1 cellular context compared by ENCODE assay signal in the genomic region with DNA sequence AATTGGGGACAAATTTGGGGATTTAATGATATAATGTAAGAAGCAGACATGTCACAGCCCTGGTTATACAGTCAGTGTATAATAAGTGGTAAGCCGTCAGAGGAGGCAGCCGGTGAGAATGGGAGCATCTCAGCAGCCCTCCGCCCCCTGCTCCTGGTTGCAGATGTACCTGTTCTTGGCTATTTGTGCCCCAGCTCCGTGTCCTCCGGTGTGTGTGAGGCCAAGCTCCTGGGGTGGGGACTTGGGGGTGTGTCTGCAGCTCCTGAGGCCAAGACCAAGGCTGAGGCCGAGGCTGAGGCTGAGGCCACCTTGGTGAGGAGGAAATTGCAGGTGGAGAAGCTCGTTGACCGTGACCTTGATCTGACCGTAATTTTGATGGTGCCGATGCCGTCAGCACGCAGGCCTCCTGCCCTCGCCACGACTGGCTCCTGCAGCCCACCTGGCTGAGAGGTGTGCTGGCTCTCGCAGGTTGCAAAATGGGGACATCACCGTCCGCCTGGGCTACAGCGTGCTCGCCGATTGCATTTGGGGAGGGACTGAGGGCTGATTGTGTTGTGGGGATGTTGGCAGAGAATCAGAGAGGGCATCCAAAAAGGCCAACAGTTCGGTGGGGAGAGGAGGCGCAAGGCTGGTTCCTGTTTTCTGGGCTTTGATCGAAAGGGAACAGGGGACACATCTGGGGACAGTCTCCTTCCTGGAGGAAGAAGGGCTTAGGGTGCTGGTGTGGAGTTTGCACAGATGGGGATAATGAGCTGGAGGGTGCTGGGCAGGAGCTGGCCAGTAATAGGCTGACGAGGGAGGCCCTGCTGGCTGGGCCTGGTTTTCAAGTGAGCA.
TF ChIP-seq lines count a peak whose summit lies in the region.

No MANE protein-coding gene starts in this region.

TF ChIP-seq in HepG2, 621 proteins besides CTCF, POLR2A, EP300 and RAD21 (continued from another document):
- TF ChIP-seq, protein P1, sequence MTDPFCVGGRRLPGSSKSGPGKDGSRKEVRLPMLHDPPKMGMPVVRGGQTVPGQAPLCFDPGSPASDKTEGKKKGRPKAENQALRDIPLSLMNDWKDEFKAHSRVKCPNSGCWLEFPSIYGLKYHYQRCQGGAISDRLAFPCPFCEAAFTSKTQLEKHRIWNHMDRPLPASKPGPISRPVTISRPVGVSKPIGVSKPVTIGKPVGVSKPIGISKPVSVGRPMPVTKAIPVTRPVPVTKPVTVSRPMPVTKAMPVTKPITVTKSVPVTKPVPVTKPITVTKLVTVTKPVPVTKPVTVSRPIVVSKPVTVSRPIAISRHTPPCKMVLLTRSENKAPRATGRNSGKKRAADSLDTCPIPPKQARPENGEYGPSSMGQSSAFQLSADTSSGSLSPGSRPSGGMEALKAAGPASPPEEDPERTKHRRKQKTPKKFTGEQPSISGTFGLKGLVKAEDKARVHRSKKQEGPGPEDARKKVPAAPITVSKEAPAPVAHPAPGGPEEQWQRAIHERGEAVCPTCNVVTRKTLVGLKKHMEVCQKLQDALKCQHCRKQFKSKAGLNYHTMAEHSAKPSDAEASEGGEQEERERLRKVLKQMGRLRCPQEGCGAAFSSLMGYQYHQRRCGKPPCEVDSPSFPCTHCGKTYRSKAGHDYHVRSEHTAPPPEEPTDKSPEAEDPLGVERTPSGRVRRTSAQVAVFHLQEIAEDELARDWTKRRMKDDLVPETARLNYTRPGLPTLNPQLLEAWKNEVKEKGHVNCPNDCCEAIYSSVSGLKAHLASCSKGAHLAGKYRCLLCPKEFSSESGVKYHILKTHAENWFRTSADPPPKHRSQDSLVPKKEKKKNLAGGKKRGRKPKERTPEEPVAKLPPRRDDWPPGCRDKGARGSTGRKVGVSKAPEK (CRISPR knock-in tag; IDR thresholded peaks at IDR 0.05; ENCODE audit: borderline replicate concordance): no peak
- no peak for TF ChIP-seq AHR (CRISPR knock-in tag; IDR thresholded peaks at IDR 0.05)
